ENCODE assay signal across 9 cellular contexts in genomic region chr1:53062731-53063591, GRCh38. TPM values are rescaled to one million over a fixed set of nuclear protein-coding genes. Genes with fewer than 3 reads are reported as not detected.
DNase-seq lines count a peak whose midpoint lies in the region; ATAC-seq, FAIRE-seq and TF ChIP-seq lines count a peak whose summit lies in the region.
"Had no signal": no experiment of that assay in that cellular context is flagged by ENCODE, and none has a peak within 500 bp of the region (broad histone marks: within the 10 kb centered on the region; RNA-seq: fewer than 3 reads in every experiment).

No MANE protein-coding gene starts in this region.

- TF ChIP-seq EP300 in neural cell (conservative IDR thresholded peaks at IDR 0.05; ENCODE audit: poor library complexity, severe bottlenecking), result no peak

- H3K27me3 ChIP-seq in neural cell (ENCODE audit: insufficient read depth, low read depth, low read length), result peaks cover 59% of the 10 kb centered on the region
- peaks cover 5 to 7% of the 10 kb centered on the region in 2 donors for H3K27me3 ChIP-seq in small intestine (ENCODE audit: control insufficient read depth in 2 of 2, insufficient read depth in 2 of 2, low read length in 2 of 2)

- H3K9me3 ChIP-seq in neural cell (ENCODE audit: low read length) (no peaks in the 10 kb centered on the region), small intestine (ENCODE audit: control insufficient read depth, low read depth) (no peaks in the 10 kb centered on the region)

- no peak for TF ChIP-seq RAD21 in neural cell (conservative IDR thresholded peaks at IDR 0.05)

- 19 to 35% (median 31%) methylated on average over 54 to 58 of the region's 58 CpGs for WGBS in small intestine, 3 donors

- H3K4me2 ChIP-seq in neural cell (ENCODE audit: low read length), result no peak overlapping the region

- TF ChIP-seq CTCF in fibroblast of the aortic adventitia (IDR thresholded peaks at IDR 0.05; ENCODE audit: insufficient read depth, low read length) (peak; percentile 7), neural cell (IDR thresholded peaks at IDR 0.05; ENCODE audit: poor library complexity, severe bottlenecking) (peak; percentile 16)

- no peaks in the 10 kb centered on the region for H3F3A ChIP-seq in neural cell (ENCODE audit: insufficient read depth, low read length, poor library complexity, severe bottlenecking)

- no peak overlapping the region for H3K9ac ChIP-seq in neural cell (ENCODE audit: low read length)

- ATAC-seq in GM21528 (IDR thresholded peaks at IDR 0.05; ENCODE audit: low FRiP score, unreplicated experiment) (no peak), GM18520 (IDR thresholded peaks at IDR 0.05; ENCODE audit: unreplicated experiment) (no peak)

- no peaks in the 10 kb centered on the region for H3K9me2 ChIP-seq in neural cell (ENCODE audit: insufficient read depth, low read length)

- DNase-seq in stimulated activated CD4-positive, alpha-beta T cell treated with anti-CD3 and anti-CD28 coated beads, Interleukin-15, amount 100 ng/mL, for 24 hours, result peak; percentile 12
- DNase-seq in stimulated activated CD4-positive, alpha-beta T cell treated with anti-CD3 and anti-CD28 coated beads, Interleukin-2, amount 100 ng/mL, for 48 hours, result no peak
- no peak for DNase-seq in fibroblast of the aortic adventitia (ENCODE audit: low read depth)
- no peak for DNase-seq in stimulated activated naive CD4-positive, alpha-beta T cell treated with Interleukin-2 at 50 U/mL for 16 hours (lab: John Stamatoyannopoulos, UW)
- DNase-seq in small intestine, result no peak

- peaks cover 0 to 2% of the 10 kb centered on the region in 2 donors for H3K4me1 ChIP-seq in small intestine (ENCODE audit: control insufficient read depth in 2 of 2, insufficient read depth in 1 of 2, low read depth in 1 of 2, low read length in 1 of 2)

- no peak overlapping the region for H2AFZ ChIP-seq in neural cell (ENCODE audit: low read depth, low read length)

- H3K36me3 ChIP-seq in neural cell (ENCODE audit: insufficient read depth, low read length) (no peaks in the 10 kb centered on the region), small intestine (ENCODE audit: control insufficient read depth in 2 of 2, insufficient read depth in 2 of 2, low read length in 2 of 2) (no peaks in the 10 kb centered on the region)

- no peaks in the 10 kb centered on the region for H3K79me2 ChIP-seq in neural cell (replicated peaks; ENCODE audit: insufficient read depth, low read length)

- H3K4me3 ChIP-seq in fibroblast of the aortic adventitia (ENCODE audit: low read depth, low read length), result peak overlapping the region; percentile 81
- peak overlapping the region; percentile 63 for H3K4me3 ChIP-seq in neural cell (ENCODE audit: low read length)
- peak overlapping the region in 1 of 2 donors; percentile 47 for H3K4me3 ChIP-seq in small intestine (ENCODE audit: low read depth in 1 of 2, low read length in 2 of 2)

- H3K27ac ChIP-seq in neural cell (ENCODE audit: low read length), result no peak overlapping the region
- H3K27ac ChIP-seq in small intestine (ENCODE audit: low read depth in 1 of 2, low read length in 1 of 2), result peak overlapping the region in 1 of 2 donors; percentile 1

- no peaks in the 10 kb centered on the region for H4K20me1 ChIP-seq in neural cell (ENCODE audit: insufficient read depth)

- no peak for FAIRE-seq in small intestine (lab: Jason Lieb, UNC)

TF ChIP-seq in neural cell, 6 proteins besides CTCF, POLR2A, EP300 and RAD21:
- TF ChIP-seq, protein P1, sequence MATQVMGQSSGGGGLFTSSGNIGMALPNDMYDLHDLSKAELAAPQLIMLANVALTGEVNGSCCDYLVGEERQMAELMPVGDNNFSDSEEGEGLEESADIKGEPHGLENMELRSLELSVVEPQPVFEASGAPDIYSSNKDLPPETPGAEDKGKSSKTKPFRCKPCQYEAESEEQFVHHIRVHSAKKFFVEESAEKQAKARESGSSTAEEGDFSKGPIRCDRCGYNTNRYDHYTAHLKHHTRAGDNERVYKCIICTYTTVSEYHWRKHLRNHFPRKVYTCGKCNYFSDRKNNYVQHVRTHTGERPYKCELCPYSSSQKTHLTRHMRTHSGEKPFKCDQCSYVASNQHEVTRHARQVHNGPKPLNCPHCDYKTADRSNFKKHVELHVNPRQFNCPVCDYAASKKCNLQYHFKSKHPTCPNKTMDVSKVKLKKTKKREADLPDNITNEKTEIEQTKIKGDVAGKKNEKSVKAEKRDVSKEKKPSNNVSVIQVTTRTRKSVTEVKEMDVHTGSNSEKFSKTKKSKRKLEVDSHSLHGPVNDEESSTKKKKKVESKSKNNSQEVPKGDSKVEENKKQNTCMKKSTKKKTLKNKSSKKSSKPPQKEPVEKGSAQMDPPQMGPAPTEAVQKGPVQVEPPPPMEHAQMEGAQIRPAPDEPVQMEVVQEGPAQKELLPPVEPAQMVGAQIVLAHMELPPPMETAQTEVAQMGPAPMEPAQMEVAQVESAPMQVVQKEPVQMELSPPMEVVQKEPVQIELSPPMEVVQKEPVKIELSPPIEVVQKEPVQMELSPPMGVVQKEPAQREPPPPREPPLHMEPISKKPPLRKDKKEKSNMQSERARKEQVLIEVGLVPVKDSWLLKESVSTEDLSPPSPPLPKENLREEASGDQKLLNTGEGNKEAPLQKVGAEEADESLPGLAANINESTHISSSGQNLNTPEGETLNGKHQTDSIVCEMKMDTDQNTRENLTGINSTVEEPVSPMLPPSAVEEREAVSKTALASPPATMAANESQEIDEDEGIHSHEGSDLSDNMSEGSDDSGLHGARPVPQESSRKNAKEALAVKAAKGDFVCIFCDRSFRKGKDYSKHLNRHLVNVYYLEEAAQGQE (IDR thresholded peaks at IDR 0.05; ENCODE audit: borderline replicate concordance), result no peak
- TF ChIP-seq TAF1 (IDR thresholded peaks at IDR 0.05; ENCODE audit: low read depth), result no peak
- TF ChIP-seq MXI1 (conservative IDR thresholded peaks at IDR 0.05; ENCODE audit: poor library complexity, severe bottlenecking), result no peak
- no peak for TF ChIP-seq SMC3 (conservative IDR thresholded peaks at IDR 0.05; ENCODE audit: poor library complexity)
- no peak for TF ChIP-seq EZH2 (IDR thresholded peaks at IDR 0.05; ENCODE audit: borderline replicate concordance, insufficient read depth, low read length, poor library complexity, severe bottlenecking)
- TF ChIP-seq POLR2AphosphoS5 (IDR thresholded peaks at IDR 0.05), result no peak
TF ChIP-seq in neural cell: peak in this region for 0.

RNA-seq across cellular contexts. Expression of gene PODN, which starts 0.9 kb away (rescaled TPM):
- 47.5 and 176 TPM in 2 replicates for total RNA-seq in fibroblast of the aortic adventitia (ENCODE audit: low replicate concordance)
- polyA plus RNA-seq in neural cell (0.07 and 0.20 TPM in 2 replicates), small intestine (10 to 100 TPM in 1 of 3 donors, 1 to 10 TPM in 1, under 1 TPM in 1; 0.45 to 26.4 (median 1.6) TPM)
- not detected in 2 replicates for polyA minus RNA-seq in neural cell
- total RNA-seq: G401 had no signal
